1 cellular context compared by ENCODE assay signal in the genomic region with DNA sequence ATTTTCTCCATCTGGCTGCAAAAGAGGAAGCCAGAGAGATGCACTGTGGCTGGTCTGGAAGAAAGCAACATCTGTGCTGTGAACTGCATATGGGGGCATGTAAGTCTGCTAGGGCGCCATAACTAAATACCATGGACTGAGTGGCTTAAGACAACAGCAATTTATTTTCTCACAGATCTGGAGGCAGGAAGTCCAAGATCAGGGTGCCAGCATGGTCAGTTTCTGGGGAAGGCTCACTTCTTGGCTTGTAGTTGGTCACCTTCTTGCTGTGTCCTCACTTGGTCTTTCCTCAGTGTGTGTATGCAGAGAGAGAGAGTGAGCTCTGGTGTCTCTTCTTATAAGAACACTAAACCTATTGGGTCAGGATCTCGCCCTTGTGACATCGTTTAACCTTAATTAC.
TF ChIP-seq lines count a peak whose summit lies in the region.

No MANE protein-coding gene starts in this region.

TF ChIP-seq in HepG2, 621 proteins besides CTCF, POLR2A, EP300 and RAD21 (continued from another document):
- TF ChIP-seq, protein P1, sequence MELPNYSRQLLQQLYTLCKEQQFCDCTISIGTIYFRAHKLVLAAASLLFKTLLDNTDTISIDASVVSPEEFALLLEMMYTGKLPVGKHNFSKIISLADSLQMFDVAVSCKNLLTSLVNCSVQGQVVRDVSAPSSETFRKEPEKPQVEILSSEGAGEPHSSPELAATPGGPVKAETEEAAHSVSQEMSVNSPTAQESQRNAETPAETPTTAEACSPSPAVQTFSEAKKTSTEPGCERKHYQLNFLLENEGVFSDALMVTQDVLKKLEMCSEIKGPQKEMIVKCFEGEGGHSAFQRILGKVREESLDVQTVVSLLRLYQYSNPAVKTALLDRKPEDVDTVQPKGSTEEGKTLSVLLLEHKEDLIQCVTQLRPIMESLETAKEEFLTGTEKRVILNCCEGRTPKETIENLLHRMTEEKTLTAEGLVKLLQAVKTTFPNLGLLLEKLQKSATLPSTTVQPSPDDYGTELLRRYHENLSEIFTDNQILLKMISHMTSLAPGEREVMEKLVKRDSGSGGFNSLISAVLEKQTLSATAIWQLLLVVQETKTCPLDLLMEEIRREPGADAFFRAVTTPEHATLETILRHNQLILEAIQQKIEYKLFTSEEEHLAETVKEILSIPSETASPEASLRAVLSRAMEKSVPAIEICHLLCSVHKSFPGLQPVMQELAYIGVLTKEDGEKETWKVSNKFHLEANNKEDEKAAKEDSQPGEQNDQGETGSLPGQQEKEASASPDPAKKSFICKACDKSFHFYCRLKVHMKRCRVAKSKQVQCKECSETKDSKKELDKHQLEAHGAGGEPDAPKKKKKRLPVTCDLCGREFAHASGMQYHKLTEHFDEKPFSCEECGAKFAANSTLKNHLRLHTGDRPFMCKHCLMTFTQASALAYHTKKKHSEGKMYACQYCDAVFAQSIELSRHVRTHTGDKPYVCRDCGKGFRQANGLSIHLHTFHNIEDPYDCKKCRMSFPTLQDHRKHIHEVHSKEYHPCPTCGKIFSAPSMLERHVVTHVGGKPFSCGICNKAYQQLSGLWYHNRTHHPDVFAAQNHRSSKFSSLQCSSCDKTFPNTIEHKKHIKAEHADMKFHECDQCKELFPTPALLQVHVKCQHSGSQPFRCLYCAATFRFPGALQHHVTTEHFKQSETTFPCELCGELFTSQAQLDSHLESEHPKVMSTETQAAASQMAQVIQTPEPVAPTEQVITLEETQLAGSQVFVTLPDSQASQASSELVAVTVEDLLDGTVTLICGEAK (IDR thresholded peaks at IDR 0.05): no peak
- TF ChIP-seq, protein P1 (CRISPR knock-in tag; IDR thresholded peaks at IDR 0.05): no peak
- TF ChIP-seq ZBTB1 (CRISPR knock-in tag; IDR thresholded peaks at IDR 0.05; ENCODE audit: borderline replicate concordance) (no peak), HNRNPUL1 (IDR thresholded peaks at IDR 0.05; ENCODE audit: low read depth, low read length) (no peak), CCDC6 (CRISPR knock-in tag; IDR thresholded peaks at IDR 0.05) (no peak), ZNF672 (CRISPR knock-in tag; IDR thresholded peaks at IDR 0.05) (no peak), CHCHD3 (CRISPR knock-in tag; IDR thresholded peaks at IDR 0.05) (no peak), PRMT3 (CRISPR knock-in tag; IDR thresholded peaks at IDR 0.05; ENCODE audit: borderline replicate concordance, low read depth) (no peak), ZFP36L1 (CRISPR knock-in tag; IDR thresholded peaks at IDR 0.05) (no peak), PRPF4 (IDR thresholded peaks at IDR 0.05; ENCODE audit: low read depth, low read length, poor library complexity, severe bottlenecking) (no peak), ZFYVE20 (CRISPR knock-in tag; IDR thresholded peaks at IDR 0.05; ENCODE audit: borderline replicate concordance, low read depth) (no peak), ZNF205 (CRISPR knock-in tag; IDR thresholded peaks at IDR 0.05) (no peak), SP4 (CRISPR knock-in tag; IDR thresholded peaks at IDR 0.05) (no peak)
- TF ChIP-seq, protein P2, sequence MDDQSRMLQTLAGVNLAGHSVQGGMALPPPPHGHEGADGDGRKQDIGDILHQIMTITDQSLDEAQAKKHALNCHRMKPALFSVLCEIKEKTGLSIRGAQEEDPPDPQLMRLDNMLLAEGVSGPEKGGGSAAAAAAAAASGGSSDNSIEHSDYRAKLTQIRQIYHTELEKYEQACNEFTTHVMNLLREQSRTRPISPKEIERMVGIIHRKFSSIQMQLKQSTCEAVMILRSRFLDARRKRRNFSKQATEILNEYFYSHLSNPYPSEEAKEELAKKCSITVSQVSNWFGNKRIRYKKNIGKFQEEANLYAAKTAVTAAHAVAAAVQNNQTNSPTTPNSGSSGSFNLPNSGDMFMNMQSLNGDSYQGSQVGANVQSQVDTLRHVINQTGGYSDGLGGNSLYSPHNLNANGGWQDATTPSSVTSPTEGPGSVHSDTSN (CRISPR knock-in tag; IDR thresholded peaks at IDR 0.05; ENCODE audit: borderline replicate concordance): no peak
- TF ChIP-seq, protein P3, sequence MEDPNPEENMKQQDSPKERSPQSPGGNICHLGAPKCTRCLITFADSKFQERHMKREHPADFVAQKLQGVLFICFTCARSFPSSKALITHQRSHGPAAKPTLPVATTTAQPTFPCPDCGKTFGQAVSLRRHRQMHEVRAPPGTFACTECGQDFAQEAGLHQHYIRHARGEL (CRISPR knock-in tag; IDR thresholded peaks at IDR 0.05): no peak
- TF ChIP-seq, protein P4, sequence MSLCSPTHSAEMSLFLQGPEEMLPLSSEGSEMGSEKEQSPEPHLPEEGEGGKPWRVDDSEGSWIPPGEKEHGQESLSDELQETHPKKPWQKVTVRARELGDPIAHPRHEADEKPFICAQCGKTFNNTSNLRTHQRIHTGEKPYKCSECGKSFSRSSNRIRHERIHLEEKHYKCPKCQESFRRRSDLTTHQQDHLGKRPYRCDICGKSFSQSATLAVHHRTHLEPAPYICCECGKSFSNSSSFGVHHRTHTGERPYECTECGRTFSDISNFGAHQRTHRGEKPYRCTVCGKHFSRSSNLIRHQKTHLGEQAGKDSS (CRISPR knock-in tag; IDR thresholded peaks at IDR 0.05; ENCODE audit: borderline replicate concordance, low read depth): no peak
TF ChIP-seq in HepG2: peak in this region for 0.
